Comparison of ENCODE assay signal across 27 cellular contexts in the genomic region with DNA sequence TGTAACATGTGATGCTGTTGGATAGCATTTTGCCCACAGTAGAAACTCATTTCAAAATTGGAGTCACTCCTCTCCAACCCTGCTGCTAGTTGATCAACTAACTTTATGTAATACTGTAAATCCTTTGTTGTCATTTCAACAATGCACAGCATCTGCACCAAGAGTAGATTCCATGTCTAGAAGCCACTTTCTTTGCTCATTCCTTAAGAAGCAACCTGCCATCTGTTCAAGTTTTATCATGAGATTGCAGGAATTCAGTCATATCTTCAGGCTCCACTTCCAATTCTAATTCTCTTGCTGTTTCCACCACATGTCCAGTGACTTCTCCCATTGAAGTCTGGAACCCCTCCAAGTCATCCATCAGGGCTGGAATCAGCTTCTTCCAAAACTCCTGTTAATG. TPM values are rescaled to one million over a fixed set of nuclear protein-coding genes. Genes with fewer than 3 reads are reported as not detected.
DNase-seq lines count a peak whose midpoint lies in the region; ATAC-seq and TF ChIP-seq lines count a peak whose summit lies in the region.
"Had no signal": no experiment of that assay in that cellular context is flagged by ENCODE, and none has a peak within 500 bp of the region (broad histone marks: within the 10 kb centered on the region; RNA-seq: fewer than 3 reads in every experiment).

No MANE protein-coding gene starts in this region.

- no peak overlapping the region for H3K4me3 Mint-ChIP-seq in activated T-cell treated with anti-CD3 and anti-CD28 coated beads, Interleukin-2, amount 50 U/mL, for 24 hours
- H3K4me3 Mint-ChIP-seq in activated T-cell treated with anti-CD3 and anti-CD28 coated beads, Interleukin-2, amount 50 U/mL, for 4 hours: no peak overlapping the region
- H3K4me3 Mint-ChIP-seq in T-helper 17 cell: peak overlapping the region; percentile 0
- H3K4me3 Mint-ChIP-seq in neural crest cell: no peak overlapping the region
- H3K4me3 Mint-ChIP-seq: B cell, CD14-positive monocyte, H9, HFFc6 had no signal

- H3K27ac ChIP-seq in adrenal gland: no peak overlapping the region
- H3K27ac ChIP-seq: GM23248, SJSA1 had no signal

- peak overlapping the region; percentile 19 for H3K27ac Mint-ChIP-seq in activated T-cell treated with anti-CD3 and anti-CD28 coated beads, Interleukin-2, amount 50 U/mL, for 24 hours
- peak overlapping the region; percentile 0 for H3K27ac Mint-ChIP-seq in T-helper 17 cell
- H3K27ac Mint-ChIP-seq in neural crest cell (ENCODE audit: unreplicated experiment): peak overlapping the region; percentile 3
- H3K27ac Mint-ChIP-seq: B cell, H9, HFFc6 had no signal

- TF ChIP-seq POLR2A in adrenal gland (IDR thresholded peaks at IDR 0.05): no peak

- intact Hi-C loops in adrenal gland (cut with DNase I): no loop called here

- no peaks in the 10 kb centered on the region for H3K9me3 Mint-ChIP-seq in activated T-cell treated with anti-CD3 and anti-CD28 coated beads, Interleukin-2, amount 50 U/mL, for 24 hours
- H3K9me3 Mint-ChIP-seq in activated T-cell treated with anti-CD3 and anti-CD28 coated beads, Interleukin-2, amount 50 U/mL, for 4 hours: no peaks in the 10 kb centered on the region
- H3K9me3 Mint-ChIP-seq in neural crest cell: no peaks in the 10 kb centered on the region
- H3K9me3 Mint-ChIP-seq: CD14-positive monocyte, H9, HFFc6 had no signal

- H3K36me3 ChIP-seq in adrenal gland (replicated peaks in 1 of 2): no peaks in the 10 kb centered on the region

- TF ChIP-seq CTCF in neural crest cell (conservative IDR thresholded peaks at IDR 0.05) (no peak), adrenal gland (IDR thresholded peaks at IDR 0.05) (no peak)

- H3K4me3 ChIP-seq in GM08714 (ENCODE audit: low read length) (peak overlapping the region; percentile 33; the same call in 1 of the 2 replicates), adrenal gland (no peak overlapping the region)
- H3K4me3 ChIP-seq: GM23248, K562, SJSA1 had no signal

- no peak for DNase-seq in activated T-cell treated with anti-CD3 and anti-CD28 coated beads, Interleukin-2, amount 50 U/mL, for 24 hours
- DNase-seq in activated T-cell treated with anti-CD3 and anti-CD28 coated beads, Interleukin-2, amount 50 U/mL, for 4 hours: no peak
- DNase-seq in T-helper 17 cell: no peak
- no peak for DNase-seq in neural crest cell (ENCODE audit: low read depth, low spot score)
- DNase-seq in SHP77 (lab: John Stamatoyannopoulos, UW): no peak
- no peak for DNase-seq in adrenal gland
- DNase-seq: COR-L47; DMS153; GDM1; GM23248; H9; HFFc6; MM.1S; NCI-H1048; NCI-H1417 treated with DMSO at 0.1 percent for 48 hours; NCI-H187 treated with DMSO at 0.1 percent for 48 hours; NCI-H226; NCI-H510A treated with DMSO at 0.1 percent for 48 hours; NCI-H774; NK-92 treated with Interleukin-12 subunit alpha and Interleukin-12 subunit beta, amount 100 ng/mL, for 24 hours had no signal

- H3K9me3 ChIP-seq in T-helper 17 cell (ENCODE audit: control insufficient read depth, low read length, poor library complexity, severe bottlenecking) (no peaks in the 10 kb centered on the region), adrenal gland (replicated peaks in 1 of 3) (no peaks in the 10 kb centered on the region)
- H3K9me3 ChIP-seq: SJSA1 had no signal

- ATAC-seq in activated T-cell treated with anti-CD3 and anti-CD28 coated beads, Interleukin-2, amount 50 U/mL, for 4 hours: no peak
- ATAC-seq in T-helper 17 cell (no peak), GM19328 (IDR thresholded peaks at IDR 0.05; ENCODE audit: unreplicated experiment) (no peak)
- ATAC-seq: K562, Panc1 had no signal

- H3K36me3 Mint-ChIP-seq in activated T-cell treated with anti-CD3 and anti-CD28 coated beads, Interleukin-2, amount 50 U/mL, for 24 hours (ENCODE audit: low read depth): no peaks in the 10 kb centered on the region
- no peaks in the 10 kb centered on the region for H3K36me3 Mint-ChIP-seq in activated T-cell treated with anti-CD3 and anti-CD28 coated beads, Interleukin-2, amount 50 U/mL, for 4 hours (ENCODE audit: insufficient read depth)
- no peaks in the 10 kb centered on the region for H3K36me3 Mint-ChIP-seq in T-helper 17 cell (ENCODE audit: low read depth)
- peaks cover 5% of the 10 kb centered on the region for H3K36me3 Mint-ChIP-seq in neural crest cell (ENCODE audit: low read depth)
- H3K36me3 Mint-ChIP-seq: CD14-positive monocyte had no signal

- peaks cover 5 to 10% of the 10 kb centered on the region in 2 donors for H3K4me1 ChIP-seq in adrenal gland (replicated peaks in 1 of 2)

- no peaks in the 10 kb centered on the region for H3K27me3 ChIP-seq in adrenal gland
- H3K27me3 ChIP-seq: SJSA1 had no signal

- no peaks in the 10 kb centered on the region for H3K27me3 Mint-ChIP-seq in activated T-cell treated with anti-CD3 and anti-CD28 coated beads, Interleukin-2, amount 50 U/mL, for 24 hours
- H3K27me3 Mint-ChIP-seq in activated T-cell treated with anti-CD3 and anti-CD28 coated beads, Interleukin-2, amount 50 U/mL, for 4 hours (ENCODE audit: low read depth): no peaks in the 10 kb centered on the region
- no peaks in the 10 kb centered on the region for H3K27me3 Mint-ChIP-seq in T-helper 17 cell
- H3K27me3 Mint-ChIP-seq in neural crest cell (ENCODE audit: low read depth): no peaks in the 10 kb centered on the region
- H3K27me3 Mint-ChIP-seq: B cell had no signal

- H3K4me1 Mint-ChIP-seq in activated T-cell treated with anti-CD3 and anti-CD28 coated beads, Interleukin-2, amount 50 U/mL, for 24 hours (ENCODE audit: low read depth): peaks cover 84% of the 10 kb centered on the region
- H3K4me1 Mint-ChIP-seq in activated T-cell treated with anti-CD3 and anti-CD28 coated beads, Interleukin-2, amount 50 U/mL, for 4 hours (ENCODE audit: low read depth): peaks cover 80% of the 10 kb centered on the region
- H3K4me1 Mint-ChIP-seq in T-helper 17 cell (peaks cover 51% of the 10 kb centered on the region), neural crest cell (peaks cover 39% of the 10 kb centered on the region)

RNA-seq across cellular contexts. Expression of a gene that starts 42.9 kb away (rescaled TPM):
- total RNA-seq in activated T-cell treated with anti-CD3 and anti-CD28 coated beads, Interleukin-2, amount 50 U/mL, for 4 hours: 10 to 100 TPM; 67.4 to 78.8 (median 77.0) TPM
- total RNA-seq in T-helper 17 cell (100 to 1,000 TPM; 426 to 437 TPM), neural crest cell (79.9 and 81.3 TPM in 2 replicates), adrenal gland (100 to 1,000 TPM in 4 of 8 donors, 10 to 100 TPM in 4; 69.3 to 144 (median 108) TPM)
- 10 to 100 TPM; 42.7 to 83.6 (median 63.0) TPM for polyA plus RNA-seq in adrenal gland
